Comparison of ENCODE assay signal across 23 cellular contexts in the genomic region with DNA sequence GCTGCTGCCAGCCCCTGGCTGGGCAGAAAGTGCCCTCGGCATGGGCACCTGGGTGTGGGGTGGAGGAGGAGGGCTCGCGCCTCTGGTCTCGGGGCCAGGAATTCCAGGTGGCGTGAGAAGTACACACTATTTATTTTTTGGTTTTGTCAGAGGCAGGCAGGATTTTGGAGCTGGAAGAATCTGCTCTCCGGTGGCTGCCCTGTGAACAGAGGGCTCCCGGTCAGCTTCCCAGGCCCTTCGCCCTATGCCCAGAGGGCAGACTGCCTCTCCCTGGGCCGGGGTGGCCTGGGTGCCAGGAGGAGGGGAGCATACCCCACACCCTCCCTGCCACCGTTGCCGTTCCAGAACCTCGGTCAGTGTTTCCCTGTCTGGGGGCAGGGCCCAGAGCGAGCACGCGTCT. TPM values are rescaled to one million over a fixed set of nuclear protein-coding genes. Genes with fewer than 3 reads are reported as not detected.
DNase-seq lines count a peak whose midpoint lies in the region; ATAC-seq, FAIRE-seq and TF ChIP-seq lines count a peak whose summit lies in the region.
"Had no signal": no experiment of that assay in that cellular context is flagged by ENCODE, and none has a peak within 500 bp of the region (broad histone marks: within the 10 kb centered on the region; RNA-seq: fewer than 3 reads in every experiment).

No MANE protein-coding gene starts in this region.

- TF ChIP-seq EP300 in HepG2 (IDR thresholded peaks at IDR 0.05; ENCODE audit: low read depth in 2 of 2, low read length in 2 of 2) (no peak), HepG2 (CRISPR knock-in tag; IDR thresholded peaks at IDR 0.05; ENCODE audit: borderline replicate concordance) (no peak)

- H2AFZ ChIP-seq in HepG2 (ENCODE audit: low read length) (no peak overlapping the region), osteoblast (ENCODE audit: low read length) (no peak overlapping the region), OCI-LY7 (ENCODE audit: low read length) (no peak overlapping the region)

- CTCF ChIA-PET in HepG2 (lab: Yijun Ruan, JAX; ENCODE audit: low intra/inter-chr PET ratio, low total read pairs): no interaction called here
- CTCF ChIA-PET in OCI-LY7 (lab: Charles Lee; ENCODE audit: unreplicated experiment): no interaction called here

- H3K27me3 Mint-ChIP-seq in stimulated activated naive CD8-positive, alpha-beta T cell treated with anti-CD3 and anti-CD28 coated beads, Interleukin-15, amount 100 ng/mL, for 72 hours: no peaks in the 10 kb centered on the region
- H3K27me3 Mint-ChIP-seq: CD4-positive, alpha-beta memory T cell had no signal

- POLR2A ChIA-PET in HepG2 (lab: Yijun Ruan, JAX) (no interaction called here), OCI-LY7 (lab: Charles Lee) (no interaction called here)

- H3K9me2 ChIP-seq in OCI-LY7 (ENCODE audit: insufficient read depth, low read length): no peaks in the 10 kb centered on the region

- H3K4me3 Mint-ChIP-seq in stimulated activated naive CD8-positive, alpha-beta T cell treated with anti-CD3 and anti-CD28 coated beads, Interleukin-15, amount 100 ng/mL, for 72 hours: no peak overlapping the region
- H3K4me3 Mint-ChIP-seq: CD4-positive, alpha-beta memory T cell; HFFc6 had no signal

- H4K20me1 ChIP-seq in HepG2 (ENCODE audit: insufficient read depth, low read length) (no peaks in the 10 kb centered on the region), osteoblast (ENCODE audit: insufficient read depth, low read length) (no peaks in the 10 kb centered on the region), OCI-LY7 (ENCODE audit: insufficient read depth, low read length) (no peaks in the 10 kb centered on the region)

- TF ChIP-seq CTCF in HepG2 (CRISPR knock-in tag; IDR thresholded peaks at IDR 0.05): no peak
- TF ChIP-seq CTCF in osteoblast (IDR thresholded peaks at IDR 0.05; ENCODE audit: extremely low read depth, low read depth, low read length): no peak
- no peak for TF ChIP-seq CTCF in OCI-LY7 (conservative IDR thresholded peaks at IDR 0.05; ENCODE audit: low read length)

- DNase-seq in stimulated activated naive CD8-positive, alpha-beta T cell treated with anti-CD3 and anti-CD28 coated beads, Interleukin-15, amount 100 ng/mL, for 72 hours: no peak
- no peak for DNase-seq in stimulated activated naive CD8-positive, alpha-beta T cell treated with anti-CD3 and anti-CD28 coated beads, Interleukin-15, Interleukin-2, amounts not matched to agents 100 U/mL and 50 U/mL, for 24 hours
- DNase-seq in HepG2 (ENCODE audit: low spot score) (no peak), osteoblast (ENCODE audit: insufficient read length, low spot score, missing footprints) (peak; percentile 22), OCI-LY7 (ENCODE audit: low spot score) (no peak)
- DNase-seq in stimulated activated CD4-positive, alpha-beta T cell treated with anti-CD3 and anti-CD28 coated beads, Interleukin-12 subunit alpha, Interleukin-12 subunit beta, amount 100 ng/mL, for 4 hours: no peak
- DNase-seq: 8988T, ACHN, AML-193, C1 segment of cervical spinal cord, Calu3, COR-L47, DMS53, DMS79 treated with DMSO at 0.1 percent for 48 hours, GF-D8, GOT3, HFFc6 had no signal

- no TSS peak for BruUV-seq in HepG2 (replicated peaks; lab: Mats Ljungman, UMichigan)
- BruUV-seq in OCI-LY7 (replicated peaks; lab: Mats Ljungman, UMichigan): no TSS peak

- H3K27ac Mint-ChIP-seq in stimulated activated naive CD8-positive, alpha-beta T cell treated with anti-CD3 and anti-CD28 coated beads, Interleukin-15, amount 100 ng/mL, for 72 hours: no peak overlapping the region
- H3K27ac Mint-ChIP-seq: HFFc6 had no signal

- H3K27ac ChIP-seq in HepG2 (ENCODE audit: extremely low read length, insufficient read depth, low read length) (no peak overlapping the region), osteoblast (ENCODE audit: low read depth, low read length) (no peak overlapping the region), OCI-LY7 (ENCODE audit: low read depth, low read length, poor library complexity, severe bottlenecking) (no peak overlapping the region)
- H3K27ac ChIP-seq: A549 had no signal

- no peak overlapping the region for H3K9ac ChIP-seq in HepG2 (ENCODE audit: insufficient read depth, low read depth, low read length)

- H3K4me3 ChIP-seq in HepG2 (replicated peaks in 1 of 3; ENCODE audit: insufficient read depth in 1 of 3, low read depth in 2 of 3, low read length in 3 of 3) (no peak overlapping the region), osteoblast (ENCODE audit: insufficient read depth, low read length) (no peak overlapping the region), OCI-LY7 (ENCODE audit: low read depth, low read length, poor library complexity, severe bottlenecking) (no peak overlapping the region)
- H3K4me3 ChIP-seq: A549, HAP-1 had no signal

- in situ Hi-C loops in HepG2 (cut with HindIII; ENCODE audit: extremely low pct_ligation_motif_present, low pct_unique_long_range_greater_than_20kb): no loop called here

- H3K36me3 ChIP-seq in HepG2 (replicated peaks in 1 of 2; ENCODE audit: control insufficient read depth in 1 of 2, insufficient read depth in 2 of 2, low read length in 2 of 2): peaks cover 10 to 44% of the 10 kb centered on the region in 2 experiments
- peaks cover 3% of the 10 kb centered on the region for H3K36me3 ChIP-seq in osteoblast (ENCODE audit: insufficient read depth, low read length)
- peaks cover 42% of the 10 kb centered on the region for H3K36me3 ChIP-seq in OCI-LY7 (ENCODE audit: insufficient read depth, low read length)

- ATAC-seq in stimulated activated naive CD8-positive, alpha-beta T cell treated with anti-CD3 and anti-CD28 coated beads, Interleukin-15, amount 100 ng/mL, for 72 hours: peak; percentile 24
- ATAC-seq in stimulated activated naive CD8-positive, alpha-beta T cell treated with anti-CD3 and anti-CD28 coated beads, Interleukin-15, Interleukin-2, amounts not matched to agents 100 U/mL and 50 U/mL, for 24 hours: no peak
- ATAC-seq in HepG2: no peak
- ATAC-seq: A549 had no signal

- TF ChIP-seq RAD21 in HepG2 (CRISPR knock-in tag; IDR thresholded peaks at IDR 0.05): no peak

- intact Hi-C loops in HepG2 (cut with micrococcal nuclease; ENCODE audit: unreplicated experiment): no loop called here
- intact Hi-C loops in OCI-LY7 (cut with micrococcal nuclease; ENCODE audit: unreplicated experiment): no loop called here

- TF ChIP-seq POLR2A in HepG2 (IDR thresholded peaks at IDR 0.05; ENCODE audit: insufficient read depth in 1 of 2, low read depth in 2 of 2, low read length in 2 of 2): no peak

- WGBS in HepG2 (ENCODE audit: low lambda C conversion rate): 98% methylated on average over 7 of the region's 15 CpGs

- H3K4me1 ChIP-seq in HepG2 (ENCODE audit: insufficient read depth, low read length) (peaks cover 5% of the 10 kb centered on the region), osteoblast (ENCODE audit: insufficient read depth, low read length) (no peaks in the 10 kb centered on the region), OCI-LY7 (ENCODE audit: insufficient read depth, low read length, poor library complexity, severe bottlenecking) (no peaks in the 10 kb centered on the region)
- H3K4me1 ChIP-seq: A549, HAP-1 had no signal

- H3K4me2 ChIP-seq in HepG2 (ENCODE audit: low read depth, low read length) (no peak overlapping the region), osteoblast (ENCODE audit: insufficient read depth, low read length) (no peak overlapping the region), OCI-LY7 (ENCODE audit: low read length) (no peak overlapping the region)
- H3K4me2 ChIP-seq: A549 had no signal

- H3K27me3 ChIP-seq in HepG2 (ENCODE audit: control insufficient read depth in 1 of 2, insufficient read depth in 2 of 2, low read length in 2 of 2) (no peaks in the 10 kb centered on the region), osteoblast (ENCODE audit: insufficient read depth, low read length) (no peaks in the 10 kb centered on the region)

- no peak for FAIRE-seq in HepG2 (lab: Jason Lieb, UNC)
- FAIRE-seq: A549, GM12891, GM18507, H54 had no signal

- H3K4me1 Mint-ChIP-seq in stimulated activated naive CD8-positive, alpha-beta T cell treated with anti-CD3 and anti-CD28 coated beads, Interleukin-15, amount 100 ng/mL, for 72 hours: no peaks in the 10 kb centered on the region

- H3K9me3 ChIP-seq in HepG2 (ENCODE audit: low read length) (no peaks in the 10 kb centered on the region), osteoblast (ENCODE audit: low read depth, low read length) (no peaks in the 10 kb centered on the region), OCI-LY7 (ENCODE audit: low read length) (no peaks in the 10 kb centered on the region)
- H3K9me3 ChIP-seq: A549, HAP-1 had no signal

- H3K79me2 ChIP-seq in HepG2 (ENCODE audit: insufficient read depth, low read length): no peaks in the 10 kb centered on the region
- H3K79me2 ChIP-seq in osteoblast (ENCODE audit: insufficient read depth, low read length): no peaks in the 10 kb centered on the region
- H3K79me2 ChIP-seq in OCI-LY7 (ENCODE audit: insufficient read depth, low read depth, low read length): no peaks in the 10 kb centered on the region

- H3K9me3 Mint-ChIP-seq in stimulated activated naive CD8-positive, alpha-beta T cell treated with anti-CD3 and anti-CD28 coated beads, Interleukin-15, amount 100 ng/mL, for 72 hours: no peaks in the 10 kb centered on the region
- H3K9me3 Mint-ChIP-seq: CD4-positive, alpha-beta memory T cell; HFFc6 had no signal

RNA-seq across cellular contexts. Expression of a gene that starts 8.3 kb away (rescaled TPM):
- 15.1 and 34.1 TPM in 2 replicates for total RNA-seq in HepG2 (2016; rRNA removed; fragmentation: Illumina TruSeq; extraction: Trizol)
- total RNA-seq in HepG2 (2016; cell fraction: cytosol; rRNA removed; fragmentation: Illumina TruSeq; extraction: Trizol; ENCODE audit: low read depth): 4.4 and 4.8 TPM in 2 replicates
- 14.3 and 33.9 TPM in 2 replicates for total RNA-seq in HepG2 (2016; cell fraction: insoluble cytoplasmic fraction; rRNA removed; fragmentation: Illumina TruSeq; extraction: Trizol)
- 11.5 and 12.2 TPM in 2 replicates for total RNA-seq in HepG2 (2016; cell fraction: membrane; rRNA removed; fragmentation: Illumina TruSeq; extraction: Trizol)
- 27.9 and 34.5 TPM in 2 replicates for total RNA-seq in HepG2 (2016; cell fraction: nucleus; rRNA removed; fragmentation: Illumina TruSeq; extraction: Trizol)
- 20.9 and 21.0 TPM in 2 replicates for polyA plus RNA-seq in HepG2 (2011; rRNA removed)
- polyA plus RNA-seq in HepG2 (2011; cell fraction: cytosol; rRNA removed): 18.4 and 24.7 TPM in 2 replicates
- 17.8 and 22.4 TPM in 2 replicates for polyA plus RNA-seq in HepG2 (2011; cell fraction: nucleus; rRNA removed)
- polyA plus RNA-seq in HepG2 (2012): 7.5 and 9.0 TPM in 2 replicates
- polyA plus RNA-seq in HepG2 (2016; cell fraction: cytosol; fragmentation: Illumina TruSeq; extraction: Trizol; ENCODE audit: low read depth): 3.5 and 3.7 TPM in 2 replicates
- 15.8 and 16.0 TPM in 2 replicates for polyA plus RNA-seq in HepG2 (2016; cell fraction: insoluble cytoplasmic fraction; fragmentation: Illumina TruSeq; extraction: Trizol; ENCODE audit: low read depth)
- polyA plus RNA-seq in HepG2 (2016; cell fraction: membrane; fragmentation: Illumina TruSeq; extraction: Trizol; ENCODE audit: low read depth): 6.2 and 7.2 TPM in 2 replicates
- polyA plus RNA-seq in HepG2 (2016; cell fraction: nucleus; fragmentation: Illumina TruSeq; extraction: Trizol; ENCODE audit: insufficient read depth, low read depth): 48.2 and 51.4 TPM in 2 replicates
- 31.9 and 42.4 TPM in 2 replicates for polyA minus RNA-seq in HepG2 (2011; rRNA and poly(A)+ RNA removed; ENCODE audit: low replicate concordance)
- polyA minus RNA-seq in HepG2 (2011; cell fraction: cytosol; rRNA and poly(A)+ RNA removed): 9.3 and 12.5 TPM in 2 replicates
- 4.4 and 6.6 TPM in 2 replicates for polyA minus RNA-seq in HepG2 (2011; cell fraction: nucleus; rRNA and poly(A)+ RNA removed)
- total RNA-seq in osteoblast: 10.3 and 10.5 TPM in 2 replicates
- total RNA-seq in OCI-LY7 (2014; rRNA removed; shearing (Covaris generic)): 15.1 and 16.9 TPM in 2 replicates
- 13.5 and 16.9 TPM in 2 replicates for total RNA-seq in OCI-LY7 (2022)

RNA-seq across cellular contexts. Expression of a gene that starts 21.3 kb away (rescaled TPM):
- total RNA-seq in HepG2 (2016; rRNA removed; fragmentation: Illumina TruSeq; extraction: Trizol) (26.6 and 29.3 TPM in 2 replicates), osteoblast (64.8 and 79.6 TPM in 2 replicates), OCI-LY7 (2022) (5.3 and 6.5 TPM in 2 replicates)
- total RNA-seq in HepG2 (2016; cell fraction: cytosol; rRNA removed; fragmentation: Illumina TruSeq; extraction: Trizol; ENCODE audit: low read depth): 13.7 and 20.3 TPM in 2 replicates
- 24.5 and 28.0 TPM in 2 replicates for total RNA-seq in HepG2 (2016; cell fraction: insoluble cytoplasmic fraction; rRNA removed; fragmentation: Illumina TruSeq; extraction: Trizol)
- total RNA-seq in HepG2 (2016; cell fraction: membrane; rRNA removed; fragmentation: Illumina TruSeq; extraction: Trizol): 27.1 and 32.0 TPM in 2 replicates
- total RNA-seq in HepG2 (2016; cell fraction: nucleus; rRNA removed; fragmentation: Illumina TruSeq; extraction: Trizol): 17.6 and 18.1 TPM in 2 replicates
- polyA plus RNA-seq in HepG2 (2011; rRNA removed): 26.1 and 31.1 TPM in 2 replicates
- polyA plus RNA-seq in HepG2 (2011; cell fraction: cytosol; rRNA removed): 21.4 and 24.4 TPM in 2 replicates
- polyA plus RNA-seq in HepG2 (2011; cell fraction: nucleus; rRNA removed): 62.4 and 63.9 TPM in 2 replicates
- 32.3 and 32.7 TPM in 2 replicates for polyA plus RNA-seq in HepG2 (2012)
- 18.5 and 23.3 TPM in 2 replicates for polyA plus RNA-seq in HepG2 (2016; cell fraction: cytosol; fragmentation: Illumina TruSeq; extraction: Trizol; ENCODE audit: low read depth)
- 27.2 and 34.4 TPM in 2 replicates for polyA plus RNA-seq in HepG2 (2016; cell fraction: insoluble cytoplasmic fraction; fragmentation: Illumina TruSeq; extraction: Trizol; ENCODE audit: low read depth)
- polyA plus RNA-seq in HepG2 (2016; cell fraction: membrane; fragmentation: Illumina TruSeq; extraction: Trizol; ENCODE audit: low read depth): 26.8 and 32.7 TPM in 2 replicates
- polyA plus RNA-seq in HepG2 (2016; cell fraction: nucleus; fragmentation: Illumina TruSeq; extraction: Trizol; ENCODE audit: insufficient read depth, low read depth): 29.5 and 29.9 TPM in 2 replicates
- polyA minus RNA-seq in HepG2 (2011; rRNA and poly(A)+ RNA removed; ENCODE audit: low replicate concordance): 7.1 and 60.6 TPM in 2 replicates
- 24.5 and 25.6 TPM in 2 replicates for polyA minus RNA-seq in HepG2 (2011; cell fraction: cytosol; rRNA and poly(A)+ RNA removed)
- polyA minus RNA-seq in HepG2 (2011; cell fraction: nucleus; rRNA and poly(A)+ RNA removed): 11.7 and 16.0 TPM in 2 replicates
- 0.26 and 1.8 TPM in 2 replicates for total RNA-seq in OCI-LY7 (2014; rRNA removed; shearing (Covaris generic))

RNA-seq across cellular contexts. Expression of a gene that starts 22.0 kb away (rescaled TPM):
- total RNA-seq in HepG2 (2016; rRNA removed; fragmentation: Illumina TruSeq; extraction: Trizol): 105 and 109 TPM in 2 replicates
- total RNA-seq in HepG2 (2016; cell fraction: cytosol; rRNA removed; fragmentation: Illumina TruSeq; extraction: Trizol; ENCODE audit: low read depth): 13.7 and 14.3 TPM in 2 replicates
- 107 and 108 TPM in 2 replicates for total RNA-seq in HepG2 (2016; cell fraction: insoluble cytoplasmic fraction; rRNA removed; fragmentation: Illumina TruSeq; extraction: Trizol)
- 42.5 and 49.9 TPM in 2 replicates for total RNA-seq in HepG2 (2016; cell fraction: membrane; rRNA removed; fragmentation: Illumina TruSeq; extraction: Trizol)
- total RNA-seq in HepG2 (2016; cell fraction: nucleus; rRNA removed; fragmentation: Illumina TruSeq; extraction: Trizol): 57.5 and 66.5 TPM in 2 replicates
- polyA plus RNA-seq in HepG2 (2011; rRNA removed): 79.3 and 86.0 TPM in 2 replicates
- 78.6 and 93.8 TPM in 2 replicates for polyA plus RNA-seq in HepG2 (2011; cell fraction: cytosol; rRNA removed)
- 64.7 and 73.4 TPM in 2 replicates for polyA plus RNA-seq in HepG2 (2011; cell fraction: nucleus; rRNA removed)
- 58.7 and 58.8 TPM in 2 replicates for polyA plus RNA-seq in HepG2 (2012)
- 12.7 and 14.2 TPM in 2 replicates for polyA plus RNA-seq in HepG2 (2016; cell fraction: cytosol; fragmentation: Illumina TruSeq; extraction: Trizol; ENCODE audit: low read depth)
- 95.6 and 101 TPM in 2 replicates for polyA plus RNA-seq in HepG2 (2016; cell fraction: insoluble cytoplasmic fraction; fragmentation: Illumina TruSeq; extraction: Trizol; ENCODE audit: low read depth)
- polyA plus RNA-seq in HepG2 (2016; cell fraction: membrane; fragmentation: Illumina TruSeq; extraction: Trizol; ENCODE audit: low read depth): 35.2 and 36.7 TPM in 2 replicates
- polyA plus RNA-seq in HepG2 (2016; cell fraction: nucleus; fragmentation: Illumina TruSeq; extraction: Trizol; ENCODE audit: insufficient read depth, low read depth): 80.4 and 88.7 TPM in 2 replicates
- 104 and 215 TPM in 2 replicates for polyA minus RNA-seq in HepG2 (2011; rRNA and poly(A)+ RNA removed; ENCODE audit: low replicate concordance)
- polyA minus RNA-seq in HepG2 (2011; cell fraction: cytosol; rRNA and poly(A)+ RNA removed): 57.5 and 58.2 TPM in 2 replicates
- 32.4 and 34.9 TPM in 2 replicates for polyA minus RNA-seq in HepG2 (2011; cell fraction: nucleus; rRNA and poly(A)+ RNA removed)
- total RNA-seq in osteoblast: 64.8 and 73.5 TPM in 2 replicates
- total RNA-seq in OCI-LY7 (2014; rRNA removed; shearing (Covaris generic)): 106 and 109 TPM in 2 replicates
- total RNA-seq in OCI-LY7 (2022): 95.8 and 111 TPM in 2 replicates

RNA-seq across cellular contexts. Expression of a gene that starts 52.8 kb away (rescaled TPM):
- total RNA-seq in HepG2 (2016; rRNA removed; fragmentation: Illumina TruSeq; extraction: Trizol): 8.9 and 17.1 TPM in 2 replicates
- 5.8 TPM in 2 replicates for total RNA-seq in HepG2 (2016; cell fraction: cytosol; rRNA removed; fragmentation: Illumina TruSeq; extraction: Trizol; ENCODE audit: low read depth)
- 8.3 and 17.7 TPM in 2 replicates for total RNA-seq in HepG2 (2016; cell fraction: insoluble cytoplasmic fraction; rRNA removed; fragmentation: Illumina TruSeq; extraction: Trizol)
- 6.6 and 6.9 TPM in 2 replicates for total RNA-seq in HepG2 (2016; cell fraction: membrane; rRNA removed; fragmentation: Illumina TruSeq; extraction: Trizol)
- 22.2 and 26.2 TPM in 2 replicates for total RNA-seq in HepG2 (2016; cell fraction: nucleus; rRNA removed; fragmentation: Illumina TruSeq; extraction: Trizol)
- 10.8 and 12.2 TPM in 2 replicates for polyA plus RNA-seq in HepG2 (2011; rRNA removed)
- polyA plus RNA-seq in HepG2 (2011; cell fraction: cytosol; rRNA removed): 4.8 and 7.2 TPM in 2 replicates
- polyA plus RNA-seq in HepG2 (2011; cell fraction: nucleus; rRNA removed): 118 and 145 TPM in 2 replicates
- 3.9 and 9.8 TPM in 2 replicates for polyA plus RNA-seq in HepG2 (2012)
- polyA plus RNA-seq in HepG2 (2016; cell fraction: cytosol; fragmentation: Illumina TruSeq; extraction: Trizol; ENCODE audit: low read depth): 1.3 and 1.6 TPM in 2 replicates
- polyA plus RNA-seq in HepG2 (2016; cell fraction: insoluble cytoplasmic fraction; fragmentation: Illumina TruSeq; extraction: Trizol; ENCODE audit: low read depth): 5.8 and 6.3 TPM in 2 replicates
- polyA plus RNA-seq in HepG2 (2016; cell fraction: membrane; fragmentation: Illumina TruSeq; extraction: Trizol; ENCODE audit: low read depth): 3.4 and 4.3 TPM in 2 replicates
- 44.0 and 50.8 TPM in 2 replicates for polyA plus RNA-seq in HepG2 (2016; cell fraction: nucleus; fragmentation: Illumina TruSeq; extraction: Trizol; ENCODE audit: insufficient read depth, low read depth)
- polyA minus RNA-seq in HepG2 (2011; rRNA and poly(A)+ RNA removed; ENCODE audit: low replicate concordance): 17.4 and 26.1 TPM in 2 replicates
- polyA minus RNA-seq in HepG2 (2011; cell fraction: cytosol; rRNA and poly(A)+ RNA removed): 4.4 and 5.0 TPM in 2 replicates
- 18.5 and 19.6 TPM in 2 replicates for polyA minus RNA-seq in HepG2 (2011; cell fraction: nucleus; rRNA and poly(A)+ RNA removed)
- total RNA-seq in osteoblast: 21.2 and 22.4 TPM in 2 replicates
- total RNA-seq in OCI-LY7 (2014; rRNA removed; shearing (Covaris generic)): 27.7 and 29.2 TPM in 2 replicates
- 36.9 and 37.7 TPM in 2 replicates for total RNA-seq in OCI-LY7 (2022)
